8 cellular contexts compared by ENCODE assay signal in the genomic region with DNA sequence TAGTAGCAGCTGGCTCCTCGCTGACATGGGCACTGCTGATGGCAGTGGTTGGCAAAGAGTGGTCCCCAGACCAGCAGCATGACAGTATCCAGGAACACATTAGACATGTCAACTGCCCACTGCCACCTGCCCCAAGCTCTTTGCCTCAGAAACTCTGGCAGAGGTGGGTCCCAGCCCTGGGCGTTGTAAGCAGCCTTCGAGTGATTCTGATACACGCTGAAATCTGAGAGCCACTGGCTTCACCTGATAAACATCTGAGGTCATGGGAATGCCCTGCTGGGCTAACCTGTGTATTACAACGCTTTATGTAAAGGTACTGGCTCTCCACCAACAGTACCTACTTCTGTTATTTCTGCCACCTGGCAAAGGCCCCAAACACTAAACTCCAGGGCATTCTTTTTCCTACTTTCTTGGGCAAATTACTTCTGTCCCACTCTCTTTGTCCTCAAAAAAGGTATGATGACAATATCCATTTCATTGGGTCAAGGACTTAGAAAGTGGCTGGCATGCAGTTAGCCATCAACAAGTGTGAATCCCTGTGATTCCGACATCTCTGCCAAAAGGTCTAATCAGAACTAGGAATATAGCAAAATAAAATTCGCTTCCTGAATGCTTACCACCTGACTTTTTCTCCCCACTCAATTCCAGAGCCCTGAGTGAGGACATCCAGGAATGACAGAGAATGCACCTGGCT. TPM values are rescaled to one million over a fixed set of nuclear protein-coding genes. Genes with fewer than 3 reads are reported as not detected.
DNase-seq lines count a peak whose midpoint lies in the region; ATAC-seq and TF ChIP-seq lines count a peak whose summit lies in the region.

No MANE protein-coding gene starts in this region.

- H3K9me3 ChIP-seq in esophagus squamous epithelium, result no peaks in the 10 kb centered on the region

- H3K27ac ChIP-seq in esophagus squamous epithelium, result peak overlapping the region in 1 of 4 donors; percentile 8

- no peak for TF ChIP-seq POLR2A in esophagus squamous epithelium (IDR thresholded peaks at IDR 0.05)

- intact Hi-C loops in esophagus squamous epithelium (cut with DNase I), result no loop called here

- peak; percentile 79 for DNase-seq in DMS 273 (lab: John Stamatoyannopoulos, UW; ENCODE audit: unreplicated experiment)
- peak; percentile 51 for DNase-seq in NCI-H2107 treated with DMSO at 0.1 percent for 48 hours (lab: John Stamatoyannopoulos, UW; ENCODE audit: unreplicated experiment)
- no peak for DNase-seq in esophagus squamous epithelium (lab: John Stamatoyannopoulos, UW)
- no peak for DNase-seq in DMS79 (lab: John Stamatoyannopoulos, UW)
- no peak for DNase-seq in hippocampal formation (lab: John Stamatoyannopoulos, UW)
- no peak for DNase-seq in stimulated activated CD4-positive, alpha-beta T cell treated with anti-CD3 and anti-CD28 coated beads, Interleukin-4, amount 100 ng/mL, for 24 hours
- DNase-seq in activated T-cell treated with anti-CD3 and anti-CD28 coated beads, Interleukin-2, amount 50 U/mL, for 48 hours, result no peak

- H3K27me3 ChIP-seq in esophagus squamous epithelium, result no peaks in the 10 kb centered on the region

- H3K4me3 ChIP-seq in esophagus squamous epithelium, result no peak overlapping the region

- no peaks in the 10 kb centered on the region for H3K36me3 ChIP-seq in esophagus squamous epithelium

- peak in 5 of 6 experiments; percentile 23 to 67 (median 48) for TF ChIP-seq CTCF in esophagus squamous epithelium (IDR thresholded peaks at IDR 0.05)

- peak; percentile 28 for ATAC-seq in GM19463 (IDR thresholded peaks at IDR 0.05; ENCODE audit: unreplicated experiment)

- 51 to 76% methylated on average over 7 of the region's 7 CpGs for WGBS in esophagus squamous epithelium, 2 donors

- peaks cover 0 to 44% (median 19%) of the 10 kb centered on the region in 3 donors for H3K4me1 ChIP-seq in esophagus squamous epithelium

RNA-seq across cellular contexts. Expression of gene SGMS1, which starts 9.2 kb away (rescaled TPM):
- total RNA-seq in esophagus squamous epithelium, result 10 to 100 TPM; 39.4 to 64.1 (median 54.9) TPM

Comparison
In these comparisons a context has a peak if more than half of its experiments do, and no peak if none do; other contexts are left out.
1. DNase-seq: peak in DMS 273 (single experiment) and NCI-H2107 treated with DMSO at 0.1 percent for 48 hours (single experiment); none in esophagus squamous epithelium (single experiment), DMS79 (single experiment), hippocampal formation (0 of 2), stimulated activated CD4-positive, alpha-beta T cell treated with anti-CD3 and anti-CD28 coated beads, Interleukin-4, amount 100 ng/mL, for 24 hours (single experiment) and activated T-cell treated with anti-CD3 and anti-CD28 coated beads, Interleukin-2, amount 50 U/mL, for 48 hours (0 of 2).